9 cellular contexts compared by ENCODE assay signal in genomic region chr12:26195250-26195640, GRCh38. TPM values are rescaled to one million over a fixed set of nuclear protein-coding genes. Genes with fewer than 3 reads are reported as not detected.
A peak's percentile ranks its signal among the peaks of the same experiment; 100 is the strongest.
DNase-seq lines count a peak whose midpoint lies in the region; TF ChIP-seq lines count a peak whose summit lies in the region.
"Had no signal": no experiment of that assay in that cellular context is flagged by ENCODE, and none has a peak within 500 bp of the region (broad histone marks: within the 10 kb centered on the region; RNA-seq: fewer than 3 reads in every experiment).

TSS of gene SSPN (plus strand) at chr12:26195573. CDS start at chr12:26195673, 100 bp downstream.

- H3K36me3 ChIP-seq in BJ (ENCODE audit: control insufficient read depth, insufficient read depth, low read length), result no peaks in the 10 kb centered on the region

- peak within 1 kb of the TSS; percentile 23 to 90 (median 83) for H3K27ac ChIP-seq in skin epidermis

- no peaks in the 10 kb centered on the region for H3K27me3 ChIP-seq in BJ (ENCODE audit: control insufficient read depth, insufficient read depth, low read length)

- CTCF ChIA-PET in BJ (lab: Yijun Ruan, JAX), result interaction anchor here (1.0 kb wide), 1 partner anchor 76 kb away, joined by 4 read pairs; no protein-coding TSS in a partner anchor

- peak; percentile 8 for DNase-seq in BJ (ENCODE audit: low read depth)
- DNase-seq in GM19238 (ENCODE audit: insufficient read length, low spot score), result peak; percentile 4
- DNase-seq in NCI-H2171 (lab: John Stamatoyannopoulos, UW), result peak; percentile 75
- peak; percentile 70 for DNase-seq in cerebellum (ENCODE audit: low spot score)
- DNase-seq in kidney glomerular epithelial cell (lab: John Stamatoyannopoulos, UW), result peak; percentile 18
- no peak for DNase-seq in SHP77 (lab: John Stamatoyannopoulos, UW)
- no peak for DNase-seq in NK-92 treated with Interleukin-12 subunit alpha and Interleukin-12 subunit beta, amount 100 ng/mL, for 24 hours (lab: John Stamatoyannopoulos, UW)

- POLR2A ChIA-PET in BJ (lab: Charles Lee), result interaction anchor here (0.6 kb wide), 1 partner anchor 19 kb away, joined by 4 read pairs; no protein-coding TSS in a partner anchor

- peak within 1 kb of the TSS; percentile 58 for H3K4me3 ChIP-seq in BJ (ENCODE audit: low read depth, low read length)
- peak within 1 kb of the TSS; percentile 38 to 61 (median 43) for H3K4me3 ChIP-seq in skin epidermis
- H3K4me3 ChIP-seq: K562 had no signal

- no peak for TF ChIP-seq CTCF in BJ (IDR thresholded peaks at IDR 0.05; ENCODE audit: insufficient read depth, low read depth, low read length)

RNA-seq across cellular contexts. Expression of gene SSPN, which starts in this region (rescaled TPM):
- 29.8 and 37.6 TPM in 2 replicates for polyA plus RNA-seq in BJ (2011; rRNA removed)
- polyA minus RNA-seq in BJ (2011; rRNA and poly(A)+ RNA removed), result 51.8 and 70.6 TPM in 2 replicates
- total RNA-seq in cerebellum, result 7.3 TPM
- polyA plus RNA-seq: K562 had no signal

Comparison
In these comparisons a context has a peak if more than half of its experiments do, and no peak if none do; other contexts are left out.
1. DNase-seq: peak in BJ (single experiment), GM19238 (single experiment), NCI-H2171 (single experiment), cerebellum (single experiment) and kidney glomerular epithelial cell (single experiment); none in SHP77 (0 of 2) and NK-92 treated with Interleukin-12 subunit alpha and Interleukin-12 subunit beta, amount 100 ng/mL, for 24 hours (single experiment).